24 cellular contexts compared by ENCODE assay signal in the genomic region with DNA sequence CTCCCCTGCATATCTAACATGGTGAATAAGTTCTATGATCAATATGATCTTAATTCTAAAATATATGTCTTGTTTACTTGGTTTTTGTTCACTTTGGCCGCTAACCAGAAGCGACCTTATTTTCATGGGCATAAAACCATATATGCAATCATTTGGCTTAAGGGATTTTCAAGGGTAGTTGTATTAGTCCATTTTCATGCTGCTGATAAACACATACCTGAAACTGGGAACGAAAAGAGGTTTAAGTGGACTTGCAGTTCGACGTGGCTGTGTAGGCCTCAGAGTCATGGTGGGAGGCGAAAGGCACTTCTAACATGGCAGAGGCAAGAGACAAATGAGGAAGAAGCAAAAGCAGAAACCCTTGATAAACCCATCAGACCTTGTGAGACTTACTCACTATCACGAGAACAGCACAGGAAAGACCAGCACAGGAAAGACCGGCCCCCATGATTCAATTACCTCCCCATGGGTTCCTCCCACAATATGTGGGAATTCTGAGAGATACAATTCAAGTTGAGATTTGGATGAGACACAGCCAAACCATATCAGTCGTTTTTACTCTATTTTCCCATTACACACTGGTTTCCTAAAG.
"Had no signal": no experiment of that assay in that cellular context is flagged by ENCODE, and none has a peak within 500 bp of the region (broad histone marks: within the 10 kb centered on the region; RNA-seq: fewer than 3 reads in every experiment).

No MANE protein-coding gene starts in this region.

- H3K4me3 ChIP-seq: adrenal gland, lung, tibial artery, uterus had no signal

- H3K27ac ChIP-seq: adrenal gland, tibial artery had no signal

- H3K27me3 ChIP-seq: adrenal gland, tibial artery, uterus had no signal

- H3K4me3 Mint-ChIP-seq: activated CD4-positive, alpha-beta T cell treated with anti-CD3 and anti-CD28 coated beads, Interleukin-2, amount 10 ng/mL, durations not matched to agents 7 days and 5 days; activated T-cell treated with anti-CD3 and anti-CD28 coated beads, Interleukin-2, amount 50 U/mL, for 72 hours; dendritic cell treated with granulocyte-macrophage colony-stimulating factor and Interleukin-4, amounts not matched to agents 40 ng/mL and 50 ng/mL, for 4 days; nephron had no signal

- H3K9me3 Mint-ChIP-seq: activated naive CD4-positive, alpha-beta T cell treated with anti-CD3 and anti-CD28 coated beads, Interleukin-2, amount 50 U/mL, for 72 hours; activated T-cell treated with anti-CD3 and anti-CD28 coated beads, Interleukin-2, amount 50 U/mL, for 72 hours; nephron had no signal

- H3K27ac Mint-ChIP-seq: activated CD4-positive, alpha-beta T cell treated with anti-CD3 and anti-CD28 coated beads, Interleukin-2, amount 10 ng/mL, durations not matched to agents 7 days and 5 days; activated naive CD4-positive, alpha-beta T cell treated with anti-CD3 and anti-CD28 coated beads, Interleukin-2, amount 50 U/mL, for 72 hours; dendritic cell treated with granulocyte-macrophage colony-stimulating factor and Interleukin-4, amounts not matched to agents 40 ng/mL and 50 ng/mL, for 4 days; nephron had no signal

- H3K4me1 Mint-ChIP-seq: activated CD4-positive, alpha-beta T cell treated with anti-CD3 and anti-CD28 coated beads, Interleukin-2, amount 10 ng/mL, durations not matched to agents 7 days and 5 days; nephron had no signal

- DNase-seq: activated CD4-positive, alpha-beta T cell treated with anti-CD3 and anti-CD28 coated beads, Interleukin-2, amount 10 ng/mL, durations not matched to agents 7 days and 5 days; activated CD8-positive, alpha-beta memory T cell treated with anti-CD3 and anti-CD28 coated beads for 24 hours; activated CD8-positive, alpha-beta memory T cell treated with anti-CD3 and anti-CD28 coated beads, Interleukin-2, amount 50 U/mL, for 48 hours; activated gamma-delta T cell; activated T-cell treated with anti-CD3 and anti-CD28 coated beads, Interleukin-2, amount 50 U/mL, for 72 hours; effector CD8-positive, alpha-beta T cell; kidney; midbrain; posterior cingulate gyrus; retina; stimulated activated CD4-positive, alpha-beta T cell treated with anti-CD3 and anti-CD28 coated beads, Interleukin-2, amount 100 ng/mL, for 24 hours; stimulated activated naive CD4-positive, alpha-beta T cell treated with Interleukin-2 at 50 U/mL for 16 hours; T-helper 1 cell; tibial artery; uterus had no signal

- ATAC-seq: activated CD4-positive, CD25-positive, alpha-beta regulatory T cell treated with anti-CD3 and anti-CD28 coated beads, Interleukin-2, amount 50 U/mL, for 24 hours; activated naive CD4-positive, alpha-beta T cell treated with anti-CD3 and anti-CD28 coated beads, Interleukin-2, amount 50 U/mL, for 72 hours; activated T-cell treated with anti-CD3 and anti-CD28 coated beads, Interleukin-2, amount 50 U/mL, for 72 hours had no signal

- H3K4me1 ChIP-seq: adrenal gland, tibial artery, uterus had no signal

- FAIRE-seq: astrocyte, endothelial cell of umbilical vein, frontal cortex, kidney had no signal

- H3K36me3 ChIP-seq: adrenal gland, tibial artery, uterus had no signal

- H3K36me3 Mint-ChIP-seq: activated naive CD4-positive, alpha-beta T cell treated with anti-CD3 and anti-CD28 coated beads, Interleukin-2, amount 50 U/mL, for 72 hours had no signal

- H3K9me3 ChIP-seq: adrenal gland, tibial artery, uterus had no signal
